ENCODE assay signal across 25 cellular contexts in genomic region chr2:157853211-157853610, GRCh38. TPM values are rescaled to one million over a fixed set of nuclear protein-coding genes. Genes with fewer than 3 reads are reported as not detected.
A peak's percentile ranks its signal among the peaks of the same experiment; 100 is the strongest.
DNase-seq lines count a peak whose midpoint lies in the region; ATAC-seq, FAIRE-seq and TF ChIP-seq lines count a peak whose summit lies in the region.
"Had no signal": no experiment of that assay in that cellular context is flagged by ENCODE, and none has a peak within 500 bp of the region (broad histone marks: within the 10 kb centered on the region; RNA-seq: fewer than 3 reads in every experiment).

No MANE protein-coding gene starts in this region.

- FAIRE-seq in K562 (lab: Jason Lieb, UNC), result peak; percentile 49
- FAIRE-seq: A204.1, GM12892, H1 had no signal

- no peak for TF ChIP-seq POLR2A in K562 (conservative IDR thresholded peaks at IDR 0.05)

- POLR2A ChIA-PET in K562 (lab: Yijun Ruan, JAX), result interaction anchor here (0.5 to 1.8 kb wide), 9 partner anchors 8 to 1860 kb away, joined by 3 to 12 read pairs (median 4); no protein-coding TSS in a partner anchor

- no peak overlapping the region for H3K4me3 Mint-ChIP-seq in osteocyte (ENCODE audit: unreplicated experiment)
- H3K4me3 Mint-ChIP-seq: CD4-positive, alpha-beta T cell had no signal

- H3K79me2 ChIP-seq in K562 (ENCODE audit: control insufficient read depth, insufficient read depth, low read length), result no peaks in the 10 kb centered on the region

- no peak for ATAC-seq in Right ventricle myocardium superior (ENCODE audit: poor library complexity)
- peak; percentile 58 for ATAC-seq in K562
- no peak for ATAC-seq in HG02970 (IDR thresholded peaks at IDR 0.05; ENCODE audit: low FRiP score, unreplicated experiment)

- H3K4me1 ChIP-seq in left ventricle myocardium inferior (peaks cover 50% of the 10 kb centered on the region), K562 (replicated peaks in 1 of 2; ENCODE audit: control insufficient read depth in 2 of 2, insufficient read depth in 2 of 2, low read length in 2 of 2) (peaks cover 0 to 18% of the 10 kb centered on the region in 2 experiments; a peak in 2 of 5 replicates)
- H3K4me1 ChIP-seq: BE2C, Caco-2 had no signal

- no peak for TF ChIP-seq RAD21 in K562 (CRISPR knock-in tag; conservative IDR thresholded peaks at IDR 0.05 in 1 of 2, IDR thresholded peaks at IDR 0.05 in 1 of 2)

- TF ChIP-seq EP300 in K562 (IDR thresholded peaks at IDR 0.05; ENCODE audit: low read length), result no peak; the same call in 1 of the 2 replicates

- H3K9ac ChIP-seq in K562 (ENCODE audit: insufficient read depth in 1 of 2, low read depth in 2 of 2, low read length in 2 of 2), result no peak overlapping the region
- H3K9ac ChIP-seq: SK-N-SH had no signal

- no peaks in the 10 kb centered on the region for H3K27me3 Mint-ChIP-seq in osteocyte (ENCODE audit: unreplicated experiment)
- H3K27me3 Mint-ChIP-seq: CD4-positive, alpha-beta T cell had no signal

- intact Hi-C loops in left ventricle myocardium inferior (cut with micrococcal nuclease) (no loop called here), Right ventricle myocardium superior (cut with DNase I) (no loop called here), K562 (cut with micrococcal nuclease) (no loop called here)

- no peaks in the 10 kb centered on the region for H3K27me3 ChIP-seq in left ventricle myocardium inferior (ENCODE audit: low read depth)
- H3K27me3 ChIP-seq in K562 (ENCODE audit: control insufficient read depth in 2 of 2, insufficient read depth in 2 of 2, low read length in 2 of 2), result no peaks in the 10 kb centered on the region
- H3K27me3 ChIP-seq: BE2C, MG63 had no signal

- in situ Hi-C loops in K562 (cut with MboI), result no loop called here

- H3K9me3 ChIP-seq in left ventricle myocardium inferior (replicated peaks) (no peaks in the 10 kb centered on the region), K562 (replicated peaks; ENCODE audit: control insufficient read depth, insufficient read depth, low read depth, low read length) (no peaks in the 10 kb centered on the region)
- H3K9me3 ChIP-seq: BE2C, Caco-2, MG63, SK-N-SH had no signal

- no peaks in the 10 kb centered on the region for H3K9me1 ChIP-seq in K562 (ENCODE audit: control insufficient read depth, insufficient read depth, low read length)

- no peaks in the 10 kb centered on the region for H3K9me3 Mint-ChIP-seq in osteocyte (ENCODE audit: unreplicated experiment)
- H3K9me3 Mint-ChIP-seq: CD4-positive, alpha-beta T cell had no signal

- peaks cover 4% of the 10 kb centered on the region for H3K36me3 ChIP-seq in left ventricle myocardium inferior
- H3K36me3 ChIP-seq in K562 (ENCODE audit: control insufficient read depth, insufficient read depth, low read length), result no peaks in the 10 kb centered on the region
- H3K36me3 ChIP-seq: BE2C, MG63 had no signal

- CTCF ChIA-PET in K562 (lab: Yijun Ruan, JAX; ENCODE audit: low intra/inter-chr PET ratio), result no interaction called here

- no peak overlapping the region for H2AFZ ChIP-seq in K562 (ENCODE audit: low read depth, low read length)

- H3K27ac ChIP-seq in left ventricle myocardium inferior (replicated peaks) (peak overlapping the region; percentile 45), K562 (ENCODE audit: extremely low read depth, low read depth, low read length) (no peak overlapping the region)
- H3K27ac ChIP-seq: HL-60 had no signal

- H3K36me3 Mint-ChIP-seq in osteocyte (ENCODE audit: unreplicated experiment), result peaks cover 19% of the 10 kb centered on the region

- no peaks in the 10 kb centered on the region for H4K20me1 ChIP-seq in K562 (replicated peaks; ENCODE audit: control insufficient read depth, insufficient read depth, low read length)

- H3K4me2 ChIP-seq in K562 (ENCODE audit: insufficient read depth, low read length), result no peak overlapping the region
- H3K4me2 ChIP-seq: SK-N-SH had no signal

- BruUV-seq in K562 (replicated peaks; lab: Mats Ljungman, UMichigan), result no TSS peak

- H3K4me3 ChIP-seq in left ventricle myocardium inferior (no peak overlapping the region), K562 (no peak overlapping the region)
- H3K4me3 ChIP-seq: MG63 had no signal

- TF ChIP-seq CTCF in left ventricle myocardium inferior (IDR thresholded peaks at IDR 0.05; ENCODE audit: borderline replicate concordance) (no peak), K562 (IDR thresholded peaks at IDR 0.05 in 2 of 3, conservative IDR thresholded peaks at IDR 0.05 in 1 of 3; ENCODE audit: insufficient read depth in 2 of 3, low read depth in 1 of 3, low read length in 3 of 3) (no peak), osteocyte (IDR thresholded peaks at IDR 0.05) (no peak)

- H3K4me1 Mint-ChIP-seq in osteocyte (ENCODE audit: unreplicated experiment), result peaks cover 53% of the 10 kb centered on the region

- 37% methylated on average over 2 of the region's 2 CpGs for WGBS in K562 (ENCODE audit: insufficient coverage, low coverage, missing lambda C conversion rate)

- H3K27ac Mint-ChIP-seq in osteocyte (ENCODE audit: unreplicated experiment), result peak overlapping the region; percentile 50
- H3K27ac Mint-ChIP-seq: CD4-positive, alpha-beta T cell had no signal

- DNase-seq in left ventricle myocardium inferior (no peak), Right ventricle myocardium superior (no peak), NCI-H82 treated with DMSO at 0.1 percent for 48 hours (lab: John Stamatoyannopoulos, UW; ENCODE audit: unreplicated experiment) (peak; percentile 12), K562 (ENCODE audit: extremely low read depth in 1 of 4, low spot score in 3 of 4) (peak in 1 of 4 experiments; percentile 54), osteocyte (ENCODE audit: extremely low spot score, unreplicated experiment) (no peak), GDM1 (lab: John Stamatoyannopoulos, UW) (no peak), T-helper 1 cell (no peak)
- DNase-seq: BE2C; Caco-2; CD4-positive, alpha-beta T cell; EL; MG63; NCI-H1048; NCI-H1436 treated with DMSO at 0.1 percent for 48 hours; NCI-H2029 treated with DMSO at 0.1 percent for 48 hours; NCI-H2171; NCI-H446; NCI-H526 treated with DMSO at 0.1 percent for 48 hours; SHP77; SK-N-SH had no signal

TF ChIP-seq in K562, 482 proteins besides CTCF, POLR2A, EP300 and RAD21 (continues in another document):
- TF ChIP-seq CHD2 (IDR thresholded peaks at IDR 0.05; ENCODE audit: low read depth, low read length) (no peak), TCFL5 (CRISPR knock-in tag; conservative IDR thresholded peaks at IDR 0.05) (no peak), TSHZ1 (CRISPR knock-in tag; IDR thresholded peaks at IDR 0.05) (no peak), DPF2 (IDR thresholded peaks at IDR 0.05) (0 out of 2 replicates have a peak, but pooled peaks have one; percentile 37), GATAD2B (IDR thresholded peaks at IDR 0.05; ENCODE audit: borderline replicate concordance) (no peak), SMARCE1 (IDR thresholded peaks at IDR 0.05) (no peak), KAT7 (CRISPR knock-in tag; IDR thresholded peaks at IDR 0.05; ENCODE audit: borderline replicate concordance) (no peak)

RNA-seq across cellular contexts. Expression of gene ACVR1, which starts 22.9 kb away (rescaled TPM):
- total RNA-seq in left ventricle myocardium inferior, result 30.6 TPM
- 28.9 TPM for total RNA-seq in Right ventricle myocardium superior
- 38.7 and 52.9 TPM in 2 replicates for total RNA-seq in K562 (2011; cell fraction: chromatin; rRNA removed; ENCODE audit: low replicate concordance)
- 26.2 and 27.5 TPM in 2 replicates for total RNA-seq in K562 (2011; cell fraction: nucleolus; rRNA removed)
- 35.6 and 47.0 TPM in 2 replicates for total RNA-seq in K562 (2011; cell fraction: nucleoplasm; rRNA removed)
- 4.3 and 4.4 TPM in 2 replicates for total RNA-seq in K562 (2014; rRNA removed)
- 6.8 and 6.9 TPM in 2 replicates for total RNA-seq in K562 (2014; rRNA removed; fragmentation: Illumina TruSeq; extraction: Trizol)
- total RNA-seq in K562 (2015; rRNA removed; fragmentation: Illumina TruSeq; extraction: Trizol), result 3.8 and 4.5 TPM in 2 replicates
- 12.0 and 14.3 TPM in 2 replicates for total RNA-seq in K562 (2021)
- 11.4 and 14.2 TPM in 2 replicates for polyA plus RNA-seq in K562 (2011; rRNA removed)
- polyA plus RNA-seq in K562 (2011; cell fraction: cytosol; rRNA removed), result 6.6 and 10.6 TPM in 2 replicates
- 12.8 and 15.9 TPM in 2 replicates for polyA plus RNA-seq in K562 (2011; cell fraction: nucleus; rRNA removed)
- 8.5 and 14.6 TPM in 2 replicates for polyA plus RNA-seq in K562 (2012)
- 12.9 and 13.0 TPM in 2 replicates for polyA plus RNA-seq in K562 (2014; fragmentation: Illumina TruSeq; extraction: Trizol)
- polyA plus RNA-seq in K562 (2014; fragmentation: Nextera tagmentation; extraction: Ambion mirVana), result 1 to 10 TPM; 4.7 to 7.9 TPM
- polyA plus RNA-seq in K562 (2014; rRNA removed), result 5.9 and 6.8 TPM in 2 replicates
- polyA minus RNA-seq in K562 (2011; rRNA and poly(A)+ RNA removed), result 21.8 and 29.3 TPM in 2 replicates
- polyA minus RNA-seq in K562 (2011; cell fraction: cytosol; rRNA and poly(A)+ RNA removed), result 10.3 and 12.3 TPM in 2 replicates
- 14.8 and 26.1 TPM in 2 replicates for polyA minus RNA-seq in K562 (2011; cell fraction: nucleus; rRNA and poly(A)+ RNA removed)
- total RNA-seq in osteocyte, result 59.5 and 66.6 TPM in 2 replicates
